27 cellular contexts compared by ENCODE assay signal in genomic region chr5:68823301-68823700, GRCh38.
"Had no signal": no experiment of that assay in that cellular context is flagged by ENCODE, and none has a peak within 500 bp of the region (broad histone marks: within the 10 kb centered on the region; RNA-seq: fewer than 3 reads in every experiment).

No MANE protein-coding gene starts in this region.

- H3K27ac Mint-ChIP-seq: immature natural killer cell; naive B cell; natural killer cell; nephron progenitor cell; progenitor cell of endocrine pancreas; stimulated activated naive B cell treated with anti-CD40 and anti-IgM and Interleukin-4, amounts not matched to agents 10 μg/mL and 1 μg/mL and 100 μg/mL, for 72 hours; type B pancreatic cell had no signal

- H3K36me3 Mint-ChIP-seq: immature natural killer cell; natural killer cell; stimulated activated naive B cell treated with anti-CD40 and anti-IgM and Interleukin-4, amounts not matched to agents 10 μg/mL and 1 μg/mL and 100 μg/mL, for 72 hours; type B pancreatic cell had no signal

- H3K36me3 ChIP-seq: left lung, lower lobe of right lung, ovary, right atrium auricular region, right lobe of liver, stomach, thyroid gland had no signal

- H3K9me3 ChIP-seq: left lung, lower lobe of right lung, ovary, right atrium auricular region, right lobe of liver, stomach, testis, thyroid gland, uterus had no signal

- H3K27ac ChIP-seq: left lung, lower lobe of right lung, ovary, right atrium auricular region, right lobe of liver, stomach, testis, thyroid gland, uterus had no signal

- FAIRE-seq: islet of Langerhans, kidney had no signal

- H3K4me1 Mint-ChIP-seq: immature natural killer cell; naive B cell; natural killer cell; nephron progenitor cell; stimulated activated naive B cell treated with anti-CD40 and anti-IgM and Interleukin-4, amounts not matched to agents 10 μg/mL and 1 μg/mL and 100 μg/mL, for 72 hours had no signal

- H3K4me1 ChIP-seq: left lung, lower lobe of right lung, right atrium auricular region, right lobe of liver, stomach, testis, thyroid gland, uterus had no signal

- H3K27me3 ChIP-seq: left lung, ovary, right atrium auricular region, right lobe of liver, stomach, testis, thyroid gland, uterus had no signal

- H3K9me3 Mint-ChIP-seq: naive B cell; natural killer cell; nephron progenitor cell; stimulated activated naive B cell treated with anti-CD40 and anti-IgM and Interleukin-4, amounts not matched to agents 10 μg/mL and 1 μg/mL and 100 μg/mL, for 72 hours had no signal

- H3K4me3 ChIP-seq: left lung, lower lobe of right lung, ovary, right atrium auricular region, right lobe of liver, stomach, testis, thyroid gland, uterus had no signal

- DNase-seq: hypothalamus; immature natural killer cell; kidney; left colon; left lung; lower lobe of right lung; mammary epithelial cell; mesenchymal stem cell; naive B cell; natural killer cell; nephron progenitor cell; ovary; right lobe of liver; stimulated activated CD4-positive, alpha-beta T cell treated with anti-CD3 and anti-CD28 coated beads, Interleukin-12 subunit alpha, Interleukin-12 subunit beta, amount 100 ng/mL, for 4 hours; stimulated activated CD4-positive, alpha-beta T cell treated with anti-CD3 and anti-CD28 coated beads, Interleukin-15, amount 100 ng/mL, for 24 hours; stimulated activated CD4-positive, alpha-beta T cell treated with anti-CD3 and anti-CD28 coated beads, Interleukin-2, amount 100 ng/mL, for 24 hours; stimulated activated CD4-positive, alpha-beta T cell treated with anti-CD3 and anti-CD28 coated beads, Interleukin-4, amount 100 ng/mL, for 1 hour; stimulated activated naive B cell treated with anti-CD40 and anti-IgM and Interleukin-4, amounts not matched to agents 10 μg/mL and 1 μg/mL and 100 μg/mL, for 72 hours; stimulated activated naive CD8-positive, alpha-beta T cell treated with anti-CD3 and anti-CD28 coated beads, Interleukin-15, Interleukin-2, amounts not matched to agents 100 U/mL and 50 U/mL, for 24 hours; stomach; testis; thyroid gland; uterus had no signal

- H3K27me3 Mint-ChIP-seq: progenitor cell of endocrine pancreas, type B pancreatic cell had no signal

- H3K4me3 Mint-ChIP-seq: immature natural killer cell; naive B cell; natural killer cell; nephron progenitor cell; stimulated activated naive B cell treated with anti-CD40 and anti-IgM and Interleukin-4, amounts not matched to agents 10 μg/mL and 1 μg/mL and 100 μg/mL, for 72 hours; type B pancreatic cell had no signal
